Comparison of ENCODE assay signal across 1 cellular context in the genomic region with DNA sequence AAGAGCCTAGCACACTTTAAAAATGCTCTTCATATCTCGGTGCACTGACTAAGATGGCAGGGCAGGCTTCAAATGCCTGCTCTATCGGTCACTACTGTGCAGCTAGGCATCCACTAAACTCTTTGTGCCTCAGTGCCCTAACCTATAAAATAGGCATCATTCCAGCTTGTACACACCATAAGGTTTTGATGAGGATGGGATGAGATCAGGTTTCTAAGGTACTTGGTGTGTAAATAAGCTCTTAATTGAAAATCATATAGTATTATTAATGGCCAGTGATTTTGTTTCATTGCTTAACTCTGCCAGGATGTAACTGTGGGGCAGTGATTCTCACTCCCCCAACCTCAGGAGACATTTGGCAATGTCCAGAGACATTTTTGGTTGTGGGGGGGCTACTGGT.
TF ChIP-seq lines count a peak whose summit lies in the region.

No MANE protein-coding gene starts in this region.

TF ChIP-seq in K562, 482 proteins besides CTCF, POLR2A, EP300 and RAD21 (continued from another document):
- TF ChIP-seq, protein P1, sequence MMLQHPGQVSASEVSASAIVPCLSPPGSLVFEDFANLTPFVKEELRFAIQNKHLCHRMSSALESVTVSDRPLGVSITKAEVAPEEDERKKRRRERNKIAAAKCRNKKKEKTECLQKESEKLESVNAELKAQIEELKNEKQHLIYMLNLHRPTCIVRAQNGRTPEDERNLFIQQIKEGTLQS (IDR thresholded peaks at IDR 0.05), result no peak
- TF ChIP-seq, protein P1 (CRISPR knock-in tag; conservative IDR thresholded peaks at IDR 0.05), result no peak
- TF ChIP-seq, protein P2, sequence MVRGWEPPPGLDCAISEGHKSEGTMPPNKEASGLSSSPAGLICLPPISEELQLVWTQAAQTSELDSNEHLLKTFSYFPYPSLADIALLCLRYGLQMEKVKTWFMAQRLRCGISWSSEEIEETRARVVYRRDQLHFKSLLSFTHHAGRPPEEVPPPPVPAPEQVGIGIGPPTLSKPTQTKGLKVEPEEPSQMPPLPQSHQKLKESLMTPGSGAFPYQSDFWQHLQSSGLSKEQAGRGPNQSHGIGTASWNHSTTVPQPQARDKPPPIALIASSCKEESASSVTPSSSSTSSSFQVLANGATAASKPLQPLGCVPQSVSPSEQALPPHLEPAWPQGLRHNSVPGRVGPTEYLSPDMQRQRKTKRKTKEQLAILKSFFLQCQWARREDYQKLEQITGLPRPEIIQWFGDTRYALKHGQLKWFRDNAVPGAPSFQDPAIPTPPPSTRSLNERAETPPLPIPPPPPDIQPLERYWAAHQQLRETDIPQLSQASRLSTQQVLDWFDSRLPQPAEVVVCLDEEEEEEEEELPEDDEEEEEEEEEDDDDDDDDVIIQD (CRISPR knock-in tag; IDR thresholded peaks at IDR 0.05), result no peak
- no peak for TF ChIP-seq TFAM (CRISPR knock-in tag; conservative IDR thresholded peaks at IDR 0.05)
- TF ChIP-seq HNRNPLL (IDR thresholded peaks at IDR 0.05; ENCODE audit: low read depth, low read length, poor library complexity, severe bottlenecking), result no peak
- no peak for TF ChIP-seq ZNF140 (CRISPR knock-in tag; IDR thresholded peaks at IDR 0.05)
- no peak for TF ChIP-seq PHF20 (IDR thresholded peaks at IDR 0.05; ENCODE audit: partially characterized antibody)
- no peak for TF ChIP-seq ZNF277 (CRISPR knock-in tag; IDR thresholded peaks at IDR 0.05; ENCODE audit: borderline replicate concordance)
- TF ChIP-seq ZKSCAN8 (CRISPR knock-in tag; IDR thresholded peaks at IDR 0.05), result no peak
- no peak for TF ChIP-seq ZNF263 (CRISPR knock-in tag; IDR thresholded peaks at IDR 0.05; ENCODE audit: borderline replicate concordance)
- TF ChIP-seq SREBF1 (IDR thresholded peaks at IDR 0.05; ENCODE audit: borderline replicate concordance, low read depth, low read length), result no peak
- no peak for TF ChIP-seq CREM (IDR thresholded peaks at IDR 0.05; ENCODE audit: low read depth)
